ENCODE assay signal across 2 cellular contexts in the genomic region with DNA sequence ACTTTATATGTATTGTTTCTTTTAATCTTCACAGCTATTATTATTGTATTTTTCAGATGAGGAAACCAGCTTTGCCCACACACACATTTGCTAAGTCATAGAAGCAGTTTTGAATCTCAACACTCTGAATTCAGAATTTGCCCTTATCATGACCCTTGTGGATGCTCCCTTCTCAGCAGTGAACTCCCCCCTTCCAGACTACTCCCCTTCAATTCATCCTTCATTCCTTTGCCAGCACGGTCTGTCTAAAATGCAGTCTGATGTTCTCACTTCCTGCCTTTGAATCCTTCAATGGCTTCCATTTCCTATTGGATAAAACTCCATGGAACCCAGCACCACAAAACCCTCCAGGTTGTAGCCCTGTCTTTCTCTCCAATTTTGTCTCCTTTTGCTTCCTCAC.
TF ChIP-seq lines count a peak whose summit lies in the region.

No MANE protein-coding gene starts in this region.

TF ChIP-seq in HCT116, 20 proteins besides CTCF, POLR2A, EP300 and RAD21:
- no peak for TF ChIP-seq FOSL1 (IDR thresholded peaks at IDR 0.05; ENCODE audit: low read depth)
- TF ChIP-seq SRF (IDR thresholded peaks at IDR 0.05; ENCODE audit: low read depth) = no peak
- no peak for TF ChIP-seq SP1 (IDR thresholded peaks at IDR 0.05; ENCODE audit: low read depth)
- no peak for TF ChIP-seq TCF7L2 (IDR thresholded peaks at IDR 0.05; ENCODE audit: borderline replicate concordance, extremely low read depth, insufficient read depth, insufficient read length)
- TF ChIP-seq, protein P1, sequence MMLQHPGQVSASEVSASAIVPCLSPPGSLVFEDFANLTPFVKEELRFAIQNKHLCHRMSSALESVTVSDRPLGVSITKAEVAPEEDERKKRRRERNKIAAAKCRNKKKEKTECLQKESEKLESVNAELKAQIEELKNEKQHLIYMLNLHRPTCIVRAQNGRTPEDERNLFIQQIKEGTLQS (IDR thresholded peaks at IDR 0.05) = no peak
- no peak for TF ChIP-seq CBX3 (IDR thresholded peaks at IDR 0.05; ENCODE audit: low read depth)
- TF ChIP-seq, protein P2, sequence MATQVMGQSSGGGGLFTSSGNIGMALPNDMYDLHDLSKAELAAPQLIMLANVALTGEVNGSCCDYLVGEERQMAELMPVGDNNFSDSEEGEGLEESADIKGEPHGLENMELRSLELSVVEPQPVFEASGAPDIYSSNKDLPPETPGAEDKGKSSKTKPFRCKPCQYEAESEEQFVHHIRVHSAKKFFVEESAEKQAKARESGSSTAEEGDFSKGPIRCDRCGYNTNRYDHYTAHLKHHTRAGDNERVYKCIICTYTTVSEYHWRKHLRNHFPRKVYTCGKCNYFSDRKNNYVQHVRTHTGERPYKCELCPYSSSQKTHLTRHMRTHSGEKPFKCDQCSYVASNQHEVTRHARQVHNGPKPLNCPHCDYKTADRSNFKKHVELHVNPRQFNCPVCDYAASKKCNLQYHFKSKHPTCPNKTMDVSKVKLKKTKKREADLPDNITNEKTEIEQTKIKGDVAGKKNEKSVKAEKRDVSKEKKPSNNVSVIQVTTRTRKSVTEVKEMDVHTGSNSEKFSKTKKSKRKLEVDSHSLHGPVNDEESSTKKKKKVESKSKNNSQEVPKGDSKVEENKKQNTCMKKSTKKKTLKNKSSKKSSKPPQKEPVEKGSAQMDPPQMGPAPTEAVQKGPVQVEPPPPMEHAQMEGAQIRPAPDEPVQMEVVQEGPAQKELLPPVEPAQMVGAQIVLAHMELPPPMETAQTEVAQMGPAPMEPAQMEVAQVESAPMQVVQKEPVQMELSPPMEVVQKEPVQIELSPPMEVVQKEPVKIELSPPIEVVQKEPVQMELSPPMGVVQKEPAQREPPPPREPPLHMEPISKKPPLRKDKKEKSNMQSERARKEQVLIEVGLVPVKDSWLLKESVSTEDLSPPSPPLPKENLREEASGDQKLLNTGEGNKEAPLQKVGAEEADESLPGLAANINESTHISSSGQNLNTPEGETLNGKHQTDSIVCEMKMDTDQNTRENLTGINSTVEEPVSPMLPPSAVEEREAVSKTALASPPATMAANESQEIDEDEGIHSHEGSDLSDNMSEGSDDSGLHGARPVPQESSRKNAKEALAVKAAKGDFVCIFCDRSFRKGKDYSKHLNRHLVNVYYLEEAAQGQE (IDR thresholded peaks at IDR 0.05; ENCODE audit: low read depth) = no peak
- no peak for TF ChIP-seq YY1 (IDR thresholded peaks at IDR 0.05; ENCODE audit: extremely low read depth, insufficient replicate concordance, low read depth, low read length)
- TF ChIP-seq POLR2AphosphoS5 (IDR thresholded peaks at IDR 0.05; ENCODE audit: low read depth, low read length) = no peak
- no peak for TF ChIP-seq EGR1 (IDR thresholded peaks at IDR 0.05; ENCODE audit: low read depth)
- TF ChIP-seq, protein P3, sequence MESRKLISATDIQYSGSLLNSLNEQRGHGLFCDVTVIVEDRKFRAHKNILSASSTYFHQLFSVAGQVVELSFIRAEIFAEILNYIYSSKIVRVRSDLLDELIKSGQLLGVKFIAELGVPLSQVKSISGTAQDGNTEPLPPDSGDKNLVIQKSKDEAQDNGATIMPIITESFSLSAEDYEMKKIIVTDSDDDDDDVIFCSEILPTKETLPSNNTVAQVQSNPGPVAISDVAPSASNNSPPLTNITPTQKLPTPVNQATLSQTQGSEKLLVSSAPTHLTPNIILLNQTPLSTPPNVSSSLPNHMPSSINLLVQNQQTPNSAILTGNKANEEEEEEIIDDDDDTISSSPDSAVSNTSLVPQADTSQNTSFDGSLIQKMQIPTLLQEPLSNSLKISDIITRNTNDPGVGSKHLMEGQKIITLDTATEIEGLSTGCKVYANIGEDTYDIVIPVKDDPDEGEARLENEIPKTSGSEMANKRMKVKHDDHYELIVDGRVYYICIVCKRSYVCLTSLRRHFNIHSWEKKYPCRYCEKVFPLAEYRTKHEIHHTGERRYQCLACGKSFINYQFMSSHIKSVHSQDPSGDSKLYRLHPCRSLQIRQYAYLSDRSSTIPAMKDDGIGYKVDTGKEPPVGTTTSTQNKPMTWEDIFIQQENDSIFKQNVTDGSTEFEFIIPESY (IDR thresholded peaks at IDR 0.05; ENCODE audit: extremely low read depth, insufficient replicate concordance, low read length) = no peak
- no peak for TF ChIP-seq EZH2phosphoT487 (IDR thresholded peaks at IDR 0.05; ENCODE audit: borderline replicate concordance)
- TF ChIP-seq ELF1 (IDR thresholded peaks at IDR 0.05; ENCODE audit: borderline replicate concordance, low read depth) = no peak
- TF ChIP-seq ZNF274 (IDR thresholded peaks at IDR 0.05; ENCODE audit: low read depth, low read length) = no peak
- TF ChIP-seq, protein P4, sequence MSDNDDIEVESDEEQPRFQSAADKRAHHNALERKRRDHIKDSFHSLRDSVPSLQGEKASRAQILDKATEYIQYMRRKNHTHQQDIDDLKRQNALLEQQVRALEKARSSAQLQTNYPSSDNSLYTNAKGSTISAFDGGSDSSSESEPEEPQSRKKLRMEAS (IDR thresholded peaks at IDR 0.05) = no peak
- TF ChIP-seq ZFX (IDR thresholded peaks at IDR 0.05) = no peak
- TF ChIP-seq SIN3A (IDR thresholded peaks at IDR 0.05; ENCODE audit: low read depth) = no peak

TF ChIP-seq in endothelial cell of umbilical vein, 7 proteins besides CTCF, POLR2A, EP300 and RAD21:
- no peak for TF ChIP-seq EZH2 (IDR thresholded peaks at IDR 0.05; ENCODE audit: borderline replicate concordance, low read depth, low read length, severe bottlenecking)
- TF ChIP-seq GATA2 (IDR thresholded peaks at IDR 0.05; ENCODE audit: insufficient read depth, insufficient read length, low read depth, low read length) = no peak
- TF ChIP-seq MYC (IDR thresholded peaks at IDR 0.05; ENCODE audit: low read depth, low read length) = no peak
- TF ChIP-seq, protein P4 (IDR thresholded peaks at IDR 0.05; ENCODE audit: insufficient read depth, insufficient read length) = no peak
- no peak for TF ChIP-seq JUN (IDR thresholded peaks at IDR 0.05; ENCODE audit: borderline replicate concordance, insufficient read depth, insufficient read length, low read depth)
- TF ChIP-seq POLR2AphosphoS5 (IDR thresholded peaks at IDR 0.05; ENCODE audit: insufficient read depth, low read depth, low read length) = no peak
- no peak for TF ChIP-seq FOS (IDR thresholded peaks at IDR 0.05; ENCODE audit: borderline replicate concordance, insufficient read depth, low read length)
TF ChIP-seq in endothelial cell of umbilical vein: peak in this region for 0.
